Comparison of ENCODE assay signal across 20 cellular contexts in genomic region chr4:131052646-131053045, GRCh38.
A peak's percentile ranks its signal among the peaks of the same experiment; 100 is the strongest.
DNase-seq lines count a peak whose midpoint lies in the region.
"Had no signal": no experiment of that assay in that cellular context is flagged by ENCODE, and none has a peak within 500 bp of the region (broad histone marks: within the 10 kb centered on the region; RNA-seq: fewer than 3 reads in every experiment).

No MANE protein-coding gene starts in this region.

- no peak overlapping the region for H3K27ac Mint-ChIP-seq in activated CD4-positive, alpha-beta memory T cell treated with anti-CD3 and anti-CD28 coated beads for 36 hours
- H3K27ac Mint-ChIP-seq: CD4-positive, alpha-beta memory T cell had no signal

- no peaks in the 10 kb centered on the region for H3K27me3 ChIP-seq in mesenchymal stem cell (ENCODE audit: control insufficient read depth in 1 of 2, insufficient read depth in 1 of 2, low read length in 2 of 2)

- no peak overlapping the region for H2BK5ac ChIP-seq in mesenchymal stem cell (ENCODE audit: low read depth, low read length, poor library complexity, severe bottlenecking)

- no peaks in the 10 kb centered on the region for H3K79me1 ChIP-seq in mesenchymal stem cell (replicated peaks; ENCODE audit: low read length, poor library complexity, severe bottlenecking)

- H3K36me3 ChIP-seq in mesenchymal stem cell (ENCODE audit: control insufficient read depth in 1 of 2, insufficient read depth in 2 of 2, low read depth in 1 of 2, low read length in 2 of 2), result no peaks in the 10 kb centered on the region

- H3K4me2 ChIP-seq in mesenchymal stem cell (ENCODE audit: low read length, poor library complexity, severe bottlenecking), result no peak overlapping the region
- H3K4me2 ChIP-seq: A549 had no signal

- no peaks in the 10 kb centered on the region for H3K36me3 Mint-ChIP-seq in activated CD4-positive, alpha-beta memory T cell treated with anti-CD3 and anti-CD28 coated beads for 36 hours
- H3K36me3 Mint-ChIP-seq: CD4-positive, alpha-beta memory T cell had no signal

- H3K23ac ChIP-seq in mesenchymal stem cell (ENCODE audit: low read length in 2 of 2), result no peak overlapping the region

- no peak overlapping the region for H3K27ac ChIP-seq in mesenchymal stem cell (ENCODE audit: low read length, poor library complexity, severe bottlenecking)
- H3K27ac ChIP-seq: A549, GM23248 had no signal

- H2AFZ ChIP-seq in mesenchymal stem cell (ENCODE audit: low read depth, low read length), result no peak overlapping the region
- H2AFZ ChIP-seq: GM23248 had no signal

- no peak overlapping the region for H3K9ac ChIP-seq in mesenchymal stem cell (ENCODE audit: low read length)
- H3K9ac ChIP-seq: GM23248 had no signal

- H2BK15ac ChIP-seq in mesenchymal stem cell (ENCODE audit: low read depth, poor library complexity, severe bottlenecking), result no peak overlapping the region

- H4K8ac ChIP-seq in mesenchymal stem cell (ENCODE audit: low read length), result no peak overlapping the region

- DNase-seq in OCI-M1 (lab: John Stamatoyannopoulos, UW) (peak; percentile 35), amniotic epithelial cell (ENCODE audit: low read depth) (peak; percentile 38), mesenchymal stem cell (peak; percentile 46), NCI-H2171 (lab: John Stamatoyannopoulos, UW) (no peak), cortex of kidney (lab: John Stamatoyannopoulos, UW) (no peak)
- no peak for DNase-seq in stimulated activated CD4-positive, alpha-beta T cell treated with anti-CD3 and anti-CD28 coated beads, Interleukin-4, amount 100 ng/mL, for 4 hours
- no peak for DNase-seq in activated CD4-positive, alpha-beta memory T cell treated with anti-CD3 and anti-CD28 coated beads for 36 hours
- DNase-seq: C1 segment of cervical spinal cord; Caco-2; CD4-positive, alpha-beta memory T cell; GM23248; H7; KBM-7; NCI-H1105 treated with DMSO at 0.1 percent for 48 hours; NCI-H146; NCI-H2029; NCI-H2227 treated with DMSO at 0.1 percent for 48 hours; NCI-H526 treated with DMSO at 0.1 percent for 48 hours; SHP77 treated with DMSO at 0.1 percent for 48 hours had no signal

- CTCF ChIA-PET in activated CD4-positive, alpha-beta memory T cell treated with anti-CD3 and anti-CD28 coated beads for 36 hours (lab: Charles Lee), result no interaction called here

- POLR2A ChIA-PET in activated CD4-positive, alpha-beta memory T cell treated with anti-CD3 and anti-CD28 coated beads for 36 hours (lab: Charles Lee), result no interaction called here

- no peak overlapping the region for H3K18ac ChIP-seq in mesenchymal stem cell (ENCODE audit: low read depth in 1 of 2, low read length in 2 of 2)

- H4K91ac ChIP-seq in mesenchymal stem cell (ENCODE audit: low read length), result no peak overlapping the region

- intact Hi-C loops in activated CD4-positive, alpha-beta memory T cell treated with anti-CD3 and anti-CD28 coated beads for 36 hours (cut with micrococcal nuclease), result no loop called here

- H2BK120ac ChIP-seq in mesenchymal stem cell (ENCODE audit: low read depth, low read length), result no peak overlapping the region

- no peaks in the 10 kb centered on the region for H3K27me3 Mint-ChIP-seq in activated CD4-positive, alpha-beta memory T cell treated with anti-CD3 and anti-CD28 coated beads for 36 hours
- H3K27me3 Mint-ChIP-seq: CD4-positive, alpha-beta memory T cell had no signal

- H3K4me3 ChIP-seq in mesenchymal stem cell (ENCODE audit: insufficient read depth in 1 of 2, low read depth in 1 of 2, low read length in 2 of 2), result no peak overlapping the region
- H3K4me3 ChIP-seq: A549, GM23248 had no signal

- H3K9me3 Mint-ChIP-seq in activated CD4-positive, alpha-beta memory T cell treated with anti-CD3 and anti-CD28 coated beads for 36 hours, result no peaks in the 10 kb centered on the region

- no peak overlapping the region for H3K14ac ChIP-seq in mesenchymal stem cell (ENCODE audit: low read length in 2 of 2)

- no peak overlapping the region for H3K4me3 Mint-ChIP-seq in activated CD4-positive, alpha-beta memory T cell treated with anti-CD3 and anti-CD28 coated beads for 36 hours
- H3K4me3 Mint-ChIP-seq: CD4-positive, alpha-beta memory T cell had no signal

- no peaks in the 10 kb centered on the region for H3K4me1 ChIP-seq in mesenchymal stem cell (ENCODE audit: control insufficient read depth, insufficient read depth, low read depth, low read length)
- H3K4me1 ChIP-seq: A549, Caco-2 had no signal

- H2BK12ac ChIP-seq in mesenchymal stem cell (ENCODE audit: low read length in 2 of 2), result no peak overlapping the region

- no peak overlapping the region for H2AK5ac ChIP-seq in mesenchymal stem cell (ENCODE audit: low read length, severe bottlenecking)

- H3K4ac ChIP-seq in mesenchymal stem cell (ENCODE audit: low read depth in 1 of 2, low read length in 2 of 2), result no peak overlapping the region

- H3K9me3 ChIP-seq in mesenchymal stem cell (ENCODE audit: control insufficient read depth, low read length), result no peaks in the 10 kb centered on the region
- H3K9me3 ChIP-seq: A549, Caco-2 had no signal

- 92% methylated on average over 2 of the region's 2 CpGs for WGBS in mesenchymal stem cell

- no peaks in the 10 kb centered on the region for H3K4me1 Mint-ChIP-seq in activated CD4-positive, alpha-beta memory T cell treated with anti-CD3 and anti-CD28 coated beads for 36 hours (ENCODE audit: low read depth)
- H3K4me1 Mint-ChIP-seq: CD4-positive, alpha-beta memory T cell had no signal

Comparison
In these comparisons a context has a peak if more than half of its experiments do, and no peak if none do; other contexts are left out.
1. DNase-seq: peak in OCI-M1 (single experiment), amniotic epithelial cell (single experiment) and mesenchymal stem cell (single experiment); none in NCI-H2171 (single experiment), cortex of kidney (single experiment), stimulated activated CD4-positive, alpha-beta T cell treated with anti-CD3 and anti-CD28 coated beads, Interleukin-4, amount 100 ng/mL, for 4 hours (0 of 2) and activated CD4-positive, alpha-beta memory T cell treated with anti-CD3 and anti-CD28 coated beads for 36 hours (single experiment).